Comparison of ENCODE assay signal across 8 cellular contexts in genomic region chr11:67630230-67630942, GRCh38. TPM values are rescaled to one million over a fixed set of nuclear protein-coding genes. Genes with fewer than 3 reads are reported as not detected.
A peak's percentile ranks its signal among the peaks of the same experiment; 100 is the strongest.
DNase-seq lines count a peak whose midpoint lies in the region; ATAC-seq and TF ChIP-seq lines count a peak whose summit lies in the region.

No MANE protein-coding gene starts in this region.

- ATAC-seq in GM19452 (IDR thresholded peaks at IDR 0.05; ENCODE audit: unreplicated experiment) (peak; percentile 59), HG03571 (IDR thresholded peaks at IDR 0.05; ENCODE audit: unreplicated experiment) (peak; percentile 53), lung (ENCODE audit: insufficient read depth, low FRiP score) (peak; percentile 91)

- H3K9me3 ChIP-seq in ectodermal cell (ENCODE audit: control insufficient read depth, low read length) (no peaks in the 10 kb centered on the region), lung (ENCODE audit: control insufficient read depth in 2 of 2, insufficient read depth in 1 of 2, low read length in 1 of 2) (no peaks in the 10 kb centered on the region)

- 1% methylated on average over 70 of the region's 70 CpGs for WGBS in ectodermal cell, 2 experiments
- 1 to 2% methylated on average over 54 to 70 of the region's 70 CpGs for WGBS in lung, 2 donors

- H3K4me1 ChIP-seq in ectodermal cell (ENCODE audit: control insufficient read depth, insufficient read depth, low read length) (peaks cover 15% of the 10 kb centered on the region), lung (ENCODE audit: control insufficient read depth in 2 of 2, insufficient read depth in 2 of 2, low read length in 2 of 2) (peaks cover 0 to 4% of the 10 kb centered on the region in 2 donors)

- H3K36me3 ChIP-seq in ectodermal cell (ENCODE audit: control insufficient read depth, insufficient read depth, low read length) (no peaks in the 10 kb centered on the region), lung (ENCODE audit: control insufficient read depth in 2 of 2, insufficient read depth in 2 of 2, low read length in 2 of 2) (no peaks in the 10 kb centered on the region)

- H3K27ac ChIP-seq in ectodermal cell (ENCODE audit: insufficient read depth, low read depth, low read length, poor library complexity, severe bottlenecking) (peak overlapping the region; percentile 81), lung (ENCODE audit: low read depth in 1 of 2, low read length in 1 of 2) (peak overlapping the region; percentile 82 to 88)

- TF ChIP-seq CTCF in lung (IDR thresholded peaks at IDR 0.05; ENCODE audit: control extremely low read depth, extremely low read depth), result peak; percentile 51

- DNase-seq in CMK (ENCODE audit: low read depth) (peak; percentile 96), NCI-H748 treated with DMSO at 0.1 percent for 48 hours (lab: John Stamatoyannopoulos, UW) (peak; percentile 93), lung (ENCODE audit: low spot score) (peak; percentile 98)
- peak; percentile 90 to 91 for DNase-seq in activated CD4-positive, alpha-beta T cell treated with anti-CD3 and anti-CD28 coated beads, Interleukin-2, amount 50 U/mL, for 4 hours
- peak; percentile 94 to 99 (median 94) for DNase-seq in stimulated activated CD4-positive, alpha-beta T cell treated with anti-CD3 and anti-CD28 coated beads, TNF-alpha, amount 100 ng/mL, for 48 hours (ENCODE audit: low read depth in 3 of 3)

- H3K4me3 ChIP-seq in ectodermal cell (ENCODE audit: insufficient read depth, low read depth, low read length) (peak overlapping the region; percentile 71), lung (peak overlapping the region; percentile 45)

- H3K27me3 ChIP-seq in ectodermal cell (ENCODE audit: control insufficient read depth, insufficient read depth, low read length, poor library complexity, severe bottlenecking) (no peaks in the 10 kb centered on the region), lung (ENCODE audit: control insufficient read depth, insufficient read depth) (no peaks in the 10 kb centered on the region)

RNA-seq across cellular contexts. Expression of gene NUDT8, which starts 0.6 kb away (rescaled TPM):
- polyA plus RNA-seq in ectodermal cell (2013, experiment 1 of 4), result 10.1 TPM
- polyA plus RNA-seq in ectodermal cell (2013, experiment 2 of 4), result 5.6 TPM
- polyA plus RNA-seq in ectodermal cell (2013, experiment 3 of 4), result 9.9 TPM
- 9.4 TPM for polyA plus RNA-seq in ectodermal cell (2013, experiment 4 of 4)
- 10 to 100 TPM in 1 of 2 donors, 1 to 10 TPM in 1; 6.3 to 19.9 TPM for total RNA-seq in lung
- polyA plus RNA-seq in lung, result 10 to 100 TPM; 12.1 to 22.3 TPM

RNA-seq across cellular contexts. Expression of gene TBX10, which starts 9.2 kb away (rescaled TPM):
- not detected for polyA plus RNA-seq in ectodermal cell (2013, experiment 1 of 4)
- polyA plus RNA-seq in ectodermal cell (2013, experiment 2 of 4), result not detected
- 0.27 TPM for polyA plus RNA-seq in ectodermal cell (2013, experiment 3 of 4)
- polyA plus RNA-seq in ectodermal cell (2013, experiment 4 of 4), result 0.85 TPM
- total RNA-seq in lung, result not detected
- not detected for polyA plus RNA-seq in lung

RNA-seq across cellular contexts. Expression of gene ACY3, which starts 20.1 kb away (rescaled TPM):
- polyA plus RNA-seq in ectodermal cell (2013, experiment 1 of 4), result not detected
- polyA plus RNA-seq in ectodermal cell (2013, experiment 2 of 4), result not detected
- polyA plus RNA-seq in ectodermal cell (2013, experiment 3 of 4), result not detected
- not detected for polyA plus RNA-seq in ectodermal cell (2013, experiment 4 of 4)
- under 1 TPM in 1 of 2 donors, not detected in 1; 0.58 TPM for total RNA-seq in lung
- polyA plus RNA-seq in lung, result under 1 TPM; 0.42 to 0.73 TPM

RNA-seq across cellular contexts. Expression of gene NDUFV1, which starts 23.6 kb away (rescaled TPM):
- polyA plus RNA-seq in ectodermal cell (2013, experiment 1 of 4), result 124 TPM
- polyA plus RNA-seq in ectodermal cell (2013, experiment 2 of 4), result 108 TPM
- 99.8 TPM for polyA plus RNA-seq in ectodermal cell (2013, experiment 3 of 4)
- 102 TPM for polyA plus RNA-seq in ectodermal cell (2013, experiment 4 of 4)
- 100 to 1,000 TPM; 144 to 191 TPM for total RNA-seq in lung
- 100 to 1,000 TPM; 113 to 137 TPM for polyA plus RNA-seq in lung

RNA-seq across cellular contexts. Expression of gene ALDH3B2, which starts 44.0 kb away (rescaled TPM):
- polyA plus RNA-seq in ectodermal cell (2013, experiment 1 of 4), result not detected
- polyA plus RNA-seq in ectodermal cell (2013, experiment 2 of 4), result not detected
- polyA plus RNA-seq in ectodermal cell (2013, experiment 3 of 4), result not detected
- polyA plus RNA-seq in ectodermal cell (2013, experiment 4 of 4), result not detected
- 1 to 10 TPM; 2.4 to 4.8 TPM for total RNA-seq in lung
- 1 to 10 TPM; 1.1 to 2.6 TPM for polyA plus RNA-seq in lung

Comparison
In these comparisons a context has a peak if more than half of its experiments do, and no peak if none do; other contexts are left out.
1. Peak in every context shown above with its lines: DNase-seq, ATAC-seq, H3K4me3 ChIP-seq and H3K27ac ChIP-seq.